ENCODE assay signal across 1 cellular context in genomic region chr3:6861989-6862879, GRCh38.
A peak's percentile ranks its signal among the peaks of the same experiment; 100 is the strongest.
TF ChIP-seq lines count a peak whose summit lies in the region.

No MANE protein-coding gene starts in this region.

TF ChIP-seq in H1, 55 proteins besides CTCF, POLR2A, EP300 and RAD21:
- no peak for TF ChIP-seq SP2 (IDR thresholded peaks at IDR 0.05; ENCODE audit: low read length)
- TF ChIP-seq SUZ12 (IDR thresholded peaks at IDR 0.05; ENCODE audit: low read length) = peak; percentile 58
- peak; percentile 49 for TF ChIP-seq RNF2 (IDR thresholded peaks at IDR 0.05; ENCODE audit: borderline replicate concordance, low read depth, low read length, missing control alignments, poor library complexity, severe bottlenecking)
- TF ChIP-seq TAF1 (IDR thresholded peaks at IDR 0.05; ENCODE audit: low read depth, low read length) = no peak
- no peak for TF ChIP-seq PHF8 (conservative IDR thresholded peaks at IDR 0.05; ENCODE audit: low read depth, low read length)
- no peak for TF ChIP-seq RBBP5 (IDR thresholded peaks at IDR 0.05; ENCODE audit: borderline replicate concordance, low read depth, low read length)
- no peak for TF ChIP-seq SIRT6 (IDR thresholded peaks at IDR 0.05; ENCODE audit: low read length)
- TF ChIP-seq GABPA (IDR thresholded peaks at IDR 0.05; ENCODE audit: borderline replicate concordance, insufficient read depth, low read length) = no peak
- TF ChIP-seq CREB1 (IDR thresholded peaks at IDR 0.05) = no peak
- TF ChIP-seq RXRA (IDR thresholded peaks at IDR 0.05; ENCODE audit: insufficient read depth, low read depth, low read length) = no peak
- TF ChIP-seq, protein P1, sequence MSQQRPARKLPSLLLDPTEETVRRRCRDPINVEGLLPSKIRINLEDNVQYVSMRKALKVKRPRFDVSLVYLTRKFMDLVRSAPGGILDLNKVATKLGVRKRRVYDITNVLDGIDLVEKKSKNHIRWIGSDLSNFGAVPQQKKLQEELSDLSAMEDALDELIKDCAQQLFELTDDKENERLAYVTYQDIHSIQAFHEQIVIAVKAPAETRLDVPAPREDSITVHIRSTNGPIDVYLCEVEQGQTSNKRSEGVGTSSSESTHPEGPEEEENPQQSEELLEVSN (IDR thresholded peaks at IDR 0.05) = no peak
- no peak for TF ChIP-seq POU5F1 (IDR thresholded peaks at IDR 0.05; ENCODE audit: low read depth, low read length)
- no peak for TF ChIP-seq RFX5 (IDR thresholded peaks at IDR 0.05; ENCODE audit: borderline replicate concordance, low read depth, low read length)
- TF ChIP-seq TAF7 (optimal IDR thresholded peaks at IDR 0.05; ENCODE audit: borderline replicate concordance, low read depth, low read length) = no peak
- no peak for TF ChIP-seq GTF2F1 (IDR thresholded peaks at IDR 0.05; ENCODE audit: borderline replicate concordance, low read depth, low read length)
- TF ChIP-seq CBX5 (IDR thresholded peaks at IDR 0.05; ENCODE audit: low read depth, low read length) = no peak
- peak; percentile 25; the same call in 1 of the 2 replicates for TF ChIP-seq MAX (IDR thresholded peaks at IDR 0.05)
- TF ChIP-seq, protein P2, sequence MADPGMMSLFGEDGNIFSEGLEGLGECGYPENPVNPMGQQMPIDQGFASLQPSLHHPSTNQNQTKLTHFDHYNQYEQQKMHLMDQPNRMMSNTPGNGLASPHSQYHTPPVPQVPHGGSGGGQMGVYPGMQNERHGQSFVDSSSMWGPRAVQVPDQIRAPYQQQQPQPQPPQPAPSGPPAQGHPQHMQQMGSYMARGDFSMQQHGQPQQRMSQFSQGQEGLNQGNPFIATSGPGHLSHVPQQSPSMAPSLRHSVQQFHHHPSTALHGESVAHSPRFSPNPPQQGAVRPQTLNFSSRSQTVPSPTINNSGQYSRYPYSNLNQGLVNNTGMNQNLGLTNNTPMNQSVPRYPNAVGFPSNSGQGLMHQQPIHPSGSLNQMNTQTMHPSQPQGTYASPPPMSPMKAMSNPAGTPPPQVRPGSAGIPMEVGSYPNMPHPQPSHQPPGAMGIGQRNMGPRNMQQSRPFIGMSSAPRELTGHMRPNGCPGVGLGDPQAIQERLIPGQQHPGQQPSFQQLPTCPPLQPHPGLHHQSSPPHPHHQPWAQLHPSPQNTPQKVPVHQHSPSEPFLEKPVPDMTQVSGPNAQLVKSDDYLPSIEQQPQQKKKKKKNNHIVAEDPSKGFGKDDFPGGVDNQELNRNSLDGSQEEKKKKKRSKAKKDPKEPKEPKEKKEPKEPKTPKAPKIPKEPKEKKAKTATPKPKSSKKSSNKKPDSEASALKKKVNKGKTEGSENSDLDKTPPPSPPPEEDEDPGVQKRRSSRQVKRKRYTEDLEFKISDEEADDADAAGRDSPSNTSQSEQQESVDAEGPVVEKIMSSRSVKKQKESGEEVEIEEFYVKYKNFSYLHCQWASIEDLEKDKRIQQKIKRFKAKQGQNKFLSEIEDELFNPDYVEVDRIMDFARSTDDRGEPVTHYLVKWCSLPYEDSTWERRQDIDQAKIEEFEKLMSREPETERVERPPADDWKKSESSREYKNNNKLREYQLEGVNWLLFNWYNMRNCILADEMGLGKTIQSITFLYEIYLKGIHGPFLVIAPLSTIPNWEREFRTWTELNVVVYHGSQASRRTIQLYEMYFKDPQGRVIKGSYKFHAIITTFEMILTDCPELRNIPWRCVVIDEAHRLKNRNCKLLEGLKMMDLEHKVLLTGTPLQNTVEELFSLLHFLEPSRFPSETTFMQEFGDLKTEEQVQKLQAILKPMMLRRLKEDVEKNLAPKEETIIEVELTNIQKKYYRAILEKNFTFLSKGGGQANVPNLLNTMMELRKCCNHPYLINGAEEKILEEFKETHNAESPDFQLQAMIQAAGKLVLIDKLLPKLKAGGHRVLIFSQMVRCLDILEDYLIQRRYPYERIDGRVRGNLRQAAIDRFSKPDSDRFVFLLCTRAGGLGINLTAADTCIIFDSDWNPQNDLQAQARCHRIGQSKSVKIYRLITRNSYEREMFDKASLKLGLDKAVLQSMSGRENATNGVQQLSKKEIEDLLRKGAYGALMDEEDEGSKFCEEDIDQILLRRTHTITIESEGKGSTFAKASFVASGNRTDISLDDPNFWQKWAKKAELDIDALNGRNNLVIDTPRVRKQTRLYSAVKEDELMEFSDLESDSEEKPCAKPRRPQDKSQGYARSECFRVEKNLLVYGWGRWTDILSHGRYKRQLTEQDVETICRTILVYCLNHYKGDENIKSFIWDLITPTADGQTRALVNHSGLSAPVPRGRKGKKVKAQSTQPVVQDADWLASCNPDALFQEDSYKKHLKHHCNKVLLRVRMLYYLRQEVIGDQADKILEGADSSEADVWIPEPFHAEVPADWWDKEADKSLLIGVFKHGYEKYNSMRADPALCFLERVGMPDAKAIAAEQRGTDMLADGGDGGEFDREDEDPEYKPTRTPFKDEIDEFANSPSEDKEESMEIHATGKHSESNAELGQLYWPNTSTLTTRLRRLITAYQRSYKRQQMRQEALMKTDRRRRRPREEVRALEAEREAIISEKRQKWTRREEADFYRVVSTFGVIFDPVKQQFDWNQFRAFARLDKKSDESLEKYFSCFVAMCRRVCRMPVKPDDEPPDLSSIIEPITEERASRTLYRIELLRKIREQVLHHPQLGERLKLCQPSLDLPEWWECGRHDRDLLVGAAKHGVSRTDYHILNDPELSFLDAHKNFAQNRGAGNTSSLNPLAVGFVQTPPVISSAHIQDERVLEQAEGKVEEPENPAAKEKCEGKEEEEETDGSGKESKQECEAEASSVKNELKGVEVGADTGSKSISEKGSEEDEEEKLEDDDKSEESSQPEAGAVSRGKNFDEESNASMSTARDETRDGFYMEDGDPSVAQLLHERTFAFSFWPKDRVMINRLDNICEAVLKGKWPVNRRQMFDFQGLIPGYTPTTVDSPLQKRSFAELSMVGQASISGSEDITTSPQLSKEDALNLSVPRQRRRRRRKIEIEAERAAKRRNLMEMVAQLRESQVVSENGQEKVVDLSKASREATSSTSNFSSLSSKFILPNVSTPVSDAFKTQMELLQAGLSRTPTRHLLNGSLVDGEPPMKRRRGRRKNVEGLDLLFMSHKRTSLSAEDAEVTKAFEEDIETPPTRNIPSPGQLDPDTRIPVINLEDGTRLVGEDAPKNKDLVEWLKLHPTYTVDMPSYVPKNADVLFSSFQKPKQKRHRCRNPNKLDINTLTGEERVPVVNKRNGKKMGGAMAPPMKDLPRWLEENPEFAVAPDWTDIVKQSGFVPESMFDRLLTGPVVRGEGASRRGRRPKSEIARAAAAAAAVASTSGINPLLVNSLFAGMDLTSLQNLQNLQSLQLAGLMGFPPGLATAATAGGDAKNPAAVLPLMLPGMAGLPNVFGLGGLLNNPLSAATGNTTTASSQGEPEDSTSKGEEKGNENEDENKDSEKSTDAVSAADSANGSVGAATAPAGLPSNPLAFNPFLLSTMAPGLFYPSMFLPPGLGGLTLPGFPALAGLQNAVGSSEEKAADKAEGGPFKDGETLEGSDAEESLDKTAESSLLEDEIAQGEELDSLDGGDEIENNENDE (IDR thresholded peaks at IDR 0.05; ENCODE audit: insufficient replicate concordance, low read length) = no peak
- TF ChIP-seq SAP30 (IDR thresholded peaks at IDR 0.05; ENCODE audit: insufficient read depth, insufficient replicate concordance, low read length) = no peak
- TF ChIP-seq SIX5 (IDR thresholded peaks at IDR 0.05; ENCODE audit: low read depth, low read length) = no peak
- TF ChIP-seq ATF3 (IDR thresholded peaks at IDR 0.05; ENCODE audit: insufficient read depth, low read depth, low read length) = no peak
- no peak for TF ChIP-seq SIN3A (conservative IDR thresholded peaks at IDR 0.05 in 1 of 2, IDR thresholded peaks at IDR 0.05 in 1 of 2; ENCODE audit: low read depth in 1 of 2, low read length in 2 of 2)
- peak; percentile 82 for TF ChIP-seq EZH2 (IDR thresholded peaks at IDR 0.05; ENCODE audit: low read depth, low read length, severe bottlenecking)
- TF ChIP-seq POLR2AphosphoS5 (IDR thresholded peaks at IDR 0.05; ENCODE audit: low read depth, low read length) = no peak
- no peak for TF ChIP-seq FOSL1 (IDR thresholded peaks at IDR 0.05; ENCODE audit: insufficient read depth, low read depth, low read length)
- no peak for TF ChIP-seq ASH2L (IDR thresholded peaks at IDR 0.05; ENCODE audit: low read length)
- TF ChIP-seq CHD2 (IDR thresholded peaks at IDR 0.05; ENCODE audit: low read length) = no peak
- TF ChIP-seq KDM1A (IDR thresholded peaks at IDR 0.05; ENCODE audit: borderline replicate concordance, low read length) = no peak
